27 cellular contexts compared by ENCODE assay signal in the genomic region with DNA sequence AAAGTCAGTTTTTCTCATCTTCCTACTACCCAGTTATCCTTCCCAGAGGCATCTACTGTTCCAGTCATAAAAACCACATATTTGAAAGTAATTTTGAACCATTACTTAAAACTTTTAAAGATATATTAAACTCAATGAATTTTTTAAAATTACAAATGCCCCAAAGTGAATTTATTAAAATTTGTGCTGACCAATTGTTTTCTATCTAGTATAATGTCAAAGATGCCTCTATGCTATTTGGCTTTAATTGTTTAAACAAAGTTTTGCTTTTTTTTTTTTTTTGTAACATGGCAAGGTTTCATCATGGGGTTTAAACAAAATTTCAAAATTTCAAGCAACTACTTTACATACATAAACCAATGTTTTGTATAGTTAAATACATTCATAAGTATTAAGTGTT.
"Had no signal": no experiment of that assay in that cellular context is flagged by ENCODE, and none has a peak within 500 bp of the region (broad histone marks: within the 10 kb centered on the region; RNA-seq: fewer than 3 reads in every experiment).

No MANE protein-coding gene starts in this region.

- H3K4me3 ChIP-seq: ovary, psoas muscle, skin epidermis, smooth muscle cell, spleen, stomach, thoracic aorta, thyroid gland, transverse colon, upper lobe of right lung, uterus had no signal

- H3K79me2 ChIP-seq: parathyroid adenoma had no signal

- H3K9ac ChIP-seq: parathyroid adenoma had no signal

- DNase-seq: naive B cell; naive thymus-derived CD8-positive, alpha-beta T cell; nephron progenitor cell; nucleus accumbens; ovary; psoas muscle; right cardiac atrium; spleen; stimulated activated CD4-positive, alpha-beta T cell treated with anti-CD3 and anti-CD28 coated beads, Interleukin-12 subunit alpha, Interleukin-12 subunit beta, amount 100 ng/mL, for 4 hours; stimulated activated CD4-positive, alpha-beta T cell treated with anti-CD3 and anti-CD28 coated beads, Interleukin-2, amount 100 ng/mL, for 24 hours; stimulated activated CD4-positive, alpha-beta T cell treated with anti-CD3 and anti-CD28 coated beads, Interleukin-2, amount 100 ng/mL, for 48 hours; stimulated activated CD4-positive, alpha-beta T cell treated with anti-CD3 and anti-CD28 coated beads, Interleukin-4, amount 100 ng/mL, for 24 hours; stimulated activated naive B cell treated with anti-CD40 and anti-IgM and Interleukin-4, amounts not matched to agents 10 μg/mL and 1 μg/mL and 100 μg/mL, for 72 hours; stimulated activated naive CD4-positive, alpha-beta T cell treated with Interleukin-2 at 50 U/mL for 16 hours; stomach; thyroid gland; transverse colon; upper lobe of right lung; uterus had no signal

- H3K27ac ChIP-seq: neutrophil, ovary, parathyroid adenoma, psoas muscle, skin epidermis, stomach, thoracic aorta, thyroid gland, transverse colon, upper lobe of right lung, uterus had no signal

- H3K4me2 ChIP-seq: smooth muscle cell had no signal

- H3K27me3 ChIP-seq: neutrophil, ovary, spleen, stomach, thyroid gland, transverse colon, upper lobe of right lung, uterus had no signal

- ATAC-seq: naive thymus-derived CD8-positive, alpha-beta T cell; natural killer cell treated with Interleukin-12 subunit alpha and Interleukin-12 subunit beta and Interleukin-15 and Interleukin-18, amount 100 ng/mL, for 72 hours; psoas muscle; right cardiac atrium; sciatic nerve; stimulated activated effector memory CD8-positive, alpha-beta T cell treated with anti-CD3 and anti-CD28 coated beads, Interleukin-12 subunit alpha, Interleukin-12 subunit beta, amount 100 ng/mL, for 72 hours; stimulated activated naive B cell treated with anti-CD40 and anti-IgM and Interleukin-4, amounts not matched to agents 10 μg/mL and 1 μg/mL and 100 μg/mL, for 72 hours; upper lobe of right lung had no signal

- H3K9me3 ChIP-seq: neutrophil, ovary, psoas muscle, spleen, stomach, thoracic aorta, thyroid gland, transverse colon, upper lobe of right lung, uterus had no signal

- H2AFZ ChIP-seq: parathyroid adenoma had no signal

- H3K4me1 ChIP-seq: parathyroid adenoma, psoas muscle, transverse colon, uterus had no signal

- H3K36me3 ChIP-seq: ovary, thyroid gland, transverse colon, uterus had no signal
